In genomic region chr2:206764673-206765241, GRCh38 we compare ENCODE assay signal across 9 cellular contexts. TPM values are rescaled to one million over a fixed set of nuclear protein-coding genes. Genes with fewer than 3 reads are reported as not detected.
DNase-seq lines count a peak whose midpoint lies in the region; ATAC-seq and TF ChIP-seq lines count a peak whose summit lies in the region.
"Had no signal": no experiment of that assay in that cellular context is flagged by ENCODE, and none has a peak within 500 bp of the region (broad histone marks: within the 10 kb centered on the region; RNA-seq: fewer than 3 reads in every experiment).

No MANE protein-coding gene starts in this region.

- TF ChIP-seq CTCF in GM12864 (IDR thresholded peaks at IDR 0.05; ENCODE audit: low read depth, low read length, missing control alignments) (peak; percentile 16), liver (IDR thresholded peaks at IDR 0.05; ENCODE audit: low read depth, low read length, missing input control) (no peak), upper lobe of right lung (IDR thresholded peaks at IDR 0.05) (no peak)

- H3K27me3 ChIP-seq in adipocyte (replicated peaks; ENCODE audit: control insufficient read depth, insufficient read depth, low read length) = peaks cover 7% of the 10 kb centered on the region
- peaks cover 0 to 4% (median 2%) of the 10 kb centered on the region in 4 donors for H3K27me3 ChIP-seq in liver (ENCODE audit: control insufficient read depth in 4 of 4, insufficient read depth in 4 of 4, low read length in 3 of 4)
- no peaks in the 10 kb centered on the region for H3K27me3 ChIP-seq in upper lobe of right lung

- H3K9me3 ChIP-seq in adipocyte (ENCODE audit: control insufficient read depth, low read length) (no peaks in the 10 kb centered on the region), liver (ENCODE audit: control insufficient read depth in 4 of 4, low read length in 3 of 4) (no peaks in the 10 kb centered on the region), upper lobe of right lung (no peaks in the 10 kb centered on the region)

- H3K4me3 ChIP-seq in GM12864 (ENCODE audit: low read depth, low read length) (peak overlapping the region; percentile 88), adipocyte (ENCODE audit: low read length) (peak overlapping the region; percentile 100), liver (ENCODE audit: low read depth in 1 of 3, low read length in 3 of 3) (peak overlapping the region; percentile 63 to 96 (median 92)), upper lobe of right lung (peak overlapping the region; percentile 88)

- H3K4me1 ChIP-seq in adipocyte (ENCODE audit: control insufficient read depth, insufficient read depth, low read length) (peaks cover 10% of the 10 kb centered on the region), liver (ENCODE audit: control insufficient read depth in 4 of 4, insufficient read depth in 4 of 4, low read length in 3 of 4) (peaks cover 0 to 22% (median 10%) of the 10 kb centered on the region in 4 donors), upper lobe of right lung (peaks cover 4% of the 10 kb centered on the region)

- peaks cover 9% of the 10 kb centered on the region for H3K36me3 ChIP-seq in adipocyte (ENCODE audit: control insufficient read depth, insufficient read depth, low read length, severe bottlenecking)
- H3K36me3 ChIP-seq in liver (ENCODE audit: control insufficient read depth in 4 of 4, insufficient read depth in 3 of 4, low read depth in 1 of 4, low read length in 3 of 4) = peaks cover 0 to 14% (median 2%) of the 10 kb centered on the region in 4 donors
- H3K36me3 ChIP-seq in upper lobe of right lung = peaks cover 7% of the 10 kb centered on the region

- WGBS in liver = 9% methylated on average over 18 of the region's 18 CpGs

- intact Hi-C loops in upper lobe of right lung (cut with DNase I) = no loop called here

- peak; percentile 21 for ATAC-seq in HG03025 (IDR thresholded peaks at IDR 0.05; ENCODE audit: low FRiP score, unreplicated experiment)
- no peak for ATAC-seq in upper lobe of right lung
- ATAC-seq in GM19397 (IDR thresholded peaks at IDR 0.05; ENCODE audit: unreplicated experiment) = no peak
- no peak for ATAC-seq in GM18511 (IDR thresholded peaks at IDR 0.05; ENCODE audit: unreplicated experiment)

- H3K9ac ChIP-seq in adipocyte (ENCODE audit: low read length) = peak overlapping the region; percentile 96
- H3K9ac ChIP-seq in liver (ENCODE audit: low read depth in 1 of 2, low read length in 2 of 2) = peak overlapping the region; percentile 86 to 89

- H3K27ac ChIP-seq in liver (ENCODE audit: low read depth in 1 of 2, low read length in 2 of 2) (peak overlapping the region; percentile 91 to 95), upper lobe of right lung (peak overlapping the region; percentile 93)

- DNase-seq in GM12864 (ENCODE audit: low read depth) (no peak), adipocyte (ENCODE audit: low read depth) (no peak), upper lobe of right lung (no peak), NOMO-1 treated with DMSO at 0.1 percent for 48 hours (lab: John Stamatoyannopoulos, UW; ENCODE audit: unreplicated experiment) (no peak)

- TF ChIP-seq RAD21 in liver (IDR thresholded peaks at IDR 0.05) = no peak

TF ChIP-seq in liver, 16 proteins besides CTCF, POLR2A, EP300 and RAD21:
- TF ChIP-seq TAF1 (conservative IDR thresholded peaks at IDR 0.05) (no peak), HNF4A (conservative IDR thresholded peaks at IDR 0.05) (no peak), EGR1 (IDR thresholded peaks at IDR 0.05; ENCODE audit: low read depth in 2 of 2) (no peak), NR2F2 (IDR thresholded peaks at IDR 0.05) (no peak), RXRA (IDR thresholded peaks at IDR 0.05) (no peak), FOXA1 (IDR thresholded peaks at IDR 0.05) (no peak), MAX (IDR thresholded peaks at IDR 0.05) (no peak), ATF3 (IDR thresholded peaks at IDR 0.05) (no peak), YY1 (IDR thresholded peaks at IDR 0.05) (no peak), HNF4G (IDR thresholded peaks at IDR 0.05) (no peak)
- TF ChIP-seq, protein P1, sequence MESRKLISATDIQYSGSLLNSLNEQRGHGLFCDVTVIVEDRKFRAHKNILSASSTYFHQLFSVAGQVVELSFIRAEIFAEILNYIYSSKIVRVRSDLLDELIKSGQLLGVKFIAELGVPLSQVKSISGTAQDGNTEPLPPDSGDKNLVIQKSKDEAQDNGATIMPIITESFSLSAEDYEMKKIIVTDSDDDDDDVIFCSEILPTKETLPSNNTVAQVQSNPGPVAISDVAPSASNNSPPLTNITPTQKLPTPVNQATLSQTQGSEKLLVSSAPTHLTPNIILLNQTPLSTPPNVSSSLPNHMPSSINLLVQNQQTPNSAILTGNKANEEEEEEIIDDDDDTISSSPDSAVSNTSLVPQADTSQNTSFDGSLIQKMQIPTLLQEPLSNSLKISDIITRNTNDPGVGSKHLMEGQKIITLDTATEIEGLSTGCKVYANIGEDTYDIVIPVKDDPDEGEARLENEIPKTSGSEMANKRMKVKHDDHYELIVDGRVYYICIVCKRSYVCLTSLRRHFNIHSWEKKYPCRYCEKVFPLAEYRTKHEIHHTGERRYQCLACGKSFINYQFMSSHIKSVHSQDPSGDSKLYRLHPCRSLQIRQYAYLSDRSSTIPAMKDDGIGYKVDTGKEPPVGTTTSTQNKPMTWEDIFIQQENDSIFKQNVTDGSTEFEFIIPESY (IDR thresholded peaks at IDR 0.05) = no peak
TF ChIP-seq in liver: peak in this region for 0.

RNA-seq across cellular contexts. Expression of gene MDH1B, which starts 0.4 kb away (rescaled TPM):
- total RNA-seq in liver = under 1 TPM; 0.09 to 0.33 TPM
- polyA plus RNA-seq in liver = under 1 TPM in 1 of 2 donors, not detected in 1; 0.18 TPM
- total RNA-seq in upper lobe of right lung = 0.26 TPM

RNA-seq across cellular contexts. Expression of gene FASTKD2, which starts 0.6 kb away (rescaled TPM):
- total RNA-seq in liver = 10 to 100 TPM; 16.0 to 36.3 TPM
- polyA plus RNA-seq in liver = 10 to 100 TPM; 12.5 to 14.1 TPM
- total RNA-seq in upper lobe of right lung = 19.7 TPM

RNA-seq across cellular contexts. Expression of gene DYTN, which starts 46.6 kb away (rescaled TPM):
- total RNA-seq in liver (not detected), upper lobe of right lung (not detected)
- polyA plus RNA-seq in liver = not detected
- total RNA-seq: subcutaneous adipose tissue had no signal
